In the genomic region with DNA sequence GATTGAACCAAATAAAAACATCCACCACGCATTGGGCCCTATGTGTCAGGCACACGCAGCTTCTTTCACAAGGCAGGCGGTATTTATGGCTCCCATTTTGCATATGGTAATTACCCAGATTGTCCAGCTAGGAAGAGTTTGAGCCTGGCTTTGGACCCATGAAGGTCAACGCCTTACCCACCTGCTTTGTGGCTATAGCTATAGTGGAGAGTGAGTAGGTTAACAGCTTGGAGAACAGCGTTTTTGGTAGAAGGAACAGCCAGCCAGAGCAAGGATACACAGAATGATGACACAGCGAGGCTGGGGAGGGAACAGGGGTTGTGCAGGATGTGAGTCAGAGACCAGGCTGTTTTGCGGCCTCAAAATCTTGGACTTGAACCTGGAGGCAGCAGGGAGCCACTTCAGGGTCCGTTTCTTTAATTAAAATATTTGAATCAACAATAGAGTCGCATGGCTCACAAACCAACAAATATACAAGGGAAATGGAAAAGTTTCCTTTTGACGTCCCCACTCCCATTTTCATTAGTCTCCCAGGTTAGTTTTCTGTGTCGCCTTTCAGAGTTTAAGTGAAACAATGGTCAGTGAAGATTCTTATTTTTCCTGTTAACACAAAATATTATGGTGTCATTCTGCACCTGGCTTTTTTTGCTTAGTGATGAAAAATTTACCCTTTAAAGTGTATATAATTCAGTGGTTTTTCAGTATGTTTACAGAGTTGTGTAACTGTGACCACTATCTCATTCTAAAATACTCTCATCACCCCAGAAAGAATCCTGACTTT, we compare ENCODE assay signal across 10 cellular contexts.
DNase-seq lines count a peak whose midpoint lies in the region; TF ChIP-seq lines count a peak whose summit lies in the region.
"Had no signal": no experiment of that assay in that cellular context is flagged by ENCODE, and none has a peak within 500 bp of the region (broad histone marks: within the 10 kb centered on the region; RNA-seq: fewer than 3 reads in every experiment).

No MANE protein-coding gene starts in this region.

- H3K9me3 Mint-ChIP-seq in immature natural killer cell = no peaks in the 10 kb centered on the region
- H3K9me3 Mint-ChIP-seq: activated CD4-positive, alpha-beta memory T cell treated with anti-CD3 and anti-CD28 coated beads, Interleukin-2, amount 10 ng/mL, durations not matched to agents 7 days and 5 days; CD8-positive, alpha-beta memory T cell had no signal

- no peak overlapping the region for H3K4me3 Mint-ChIP-seq in immature natural killer cell
- H3K4me3 Mint-ChIP-seq: activated CD4-positive, alpha-beta memory T cell treated with anti-CD3 and anti-CD28 coated beads, Interleukin-2, amount 10 ng/mL, durations not matched to agents 7 days and 5 days; CD8-positive, alpha-beta memory T cell had no signal

- DNase-seq in AG08396 (ENCODE audit: low spot score) = peak; percentile 87
- peak; percentile 37 for DNase-seq in SW480 (ENCODE audit: low spot score)
- peak; percentile 51 for DNase-seq in glomerular endothelial cell (ENCODE audit: extremely low read depth, low read depth, low spot score)
- no peak for DNase-seq in occipital lobe (lab: John Stamatoyannopoulos, UW)
- no peak for DNase-seq in HAP-1 (ENCODE audit: low spot score in 2 of 2)
- no peak for DNase-seq in immature natural killer cell
- no peak for DNase-seq in NCI-H187 treated with DMSO at 0.1 percent for 48 hours (lab: John Stamatoyannopoulos, UW)
- DNase-seq: activated CD4-positive, alpha-beta memory T cell treated with anti-CD3 and anti-CD28 coated beads, Interleukin-2, amount 10 ng/mL, durations not matched to agents 7 days and 5 days; CD8-positive, alpha-beta memory T cell had no signal

- peaks cover 0 to 6% (median 3%) of the 10 kb centered on the region in 3 donors for H3K36me3 Mint-ChIP-seq in immature natural killer cell

- H3K27ac Mint-ChIP-seq in immature natural killer cell = no peak overlapping the region
- H3K27ac Mint-ChIP-seq: activated CD4-positive, alpha-beta memory T cell treated with anti-CD3 and anti-CD28 coated beads, Interleukin-2, amount 10 ng/mL, durations not matched to agents 7 days and 5 days had no signal

- no peaks in the 10 kb centered on the region for H3K9me3 ChIP-seq in HAP-1

- in situ Hi-C loops in HAP-1 (cut with MboI; ENCODE audit: low sequenced_read_pairs) = no loop called here

- TF ChIP-seq RAD21 in Ishikawa (IDR thresholded peaks at IDR 0.05; ENCODE audit: low read depth) = no peak

- H3K4me1 Mint-ChIP-seq in immature natural killer cell = no peaks in the 10 kb centered on the region
- H3K4me1 Mint-ChIP-seq: CD8-positive, alpha-beta memory T cell had no signal

- peak; percentile 90 for TF ChIP-seq EP300 in Ishikawa (IDR thresholded peaks at IDR 0.05; ENCODE audit: borderline replicate concordance)

- H3K27me3 Mint-ChIP-seq in immature natural killer cell (ENCODE audit: low read depth in 3 of 3) = peaks cover 0 to 1% (median 1%) of the 10 kb centered on the region in 3 donors
- H3K27me3 Mint-ChIP-seq: activated CD4-positive, alpha-beta memory T cell treated with anti-CD3 and anti-CD28 coated beads, Interleukin-2, amount 10 ng/mL, durations not matched to agents 7 days and 5 days; CD8-positive, alpha-beta memory T cell had no signal

- H3K4me3 ChIP-seq in HAP-1 = no peak overlapping the region

- no peaks in the 10 kb centered on the region for H3K4me1 ChIP-seq in HAP-1

- no peaks in the 10 kb centered on the region for H3K36me3 ChIP-seq in HAP-1 (replicated peaks)

- no peaks in the 10 kb centered on the region for H3K27me3 ChIP-seq in HAP-1 (ENCODE audit: low read depth)

TF ChIP-seq in Ishikawa, 13 proteins besides CTCF, POLR2A, EP300 and RAD21:
- TF ChIP-seq, protein P1, sequence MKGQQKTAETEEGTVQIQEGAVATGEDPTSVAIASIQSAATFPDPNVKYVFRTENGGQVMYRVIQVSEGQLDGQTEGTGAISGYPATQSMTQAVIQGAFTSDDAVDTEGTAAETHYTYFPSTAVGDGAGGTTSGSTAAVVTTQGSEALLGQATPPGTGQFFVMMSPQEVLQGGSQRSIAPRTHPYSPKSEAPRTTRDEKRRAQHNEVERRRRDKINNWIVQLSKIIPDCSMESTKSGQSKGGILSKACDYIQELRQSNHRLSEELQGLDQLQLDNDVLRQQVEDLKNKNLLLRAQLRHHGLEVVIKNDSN (IDR thresholded peaks at IDR 0.05) = no peak
- TF ChIP-seq EGR1 (IDR thresholded peaks at IDR 0.05) = no peak
- TF ChIP-seq, protein P2, sequence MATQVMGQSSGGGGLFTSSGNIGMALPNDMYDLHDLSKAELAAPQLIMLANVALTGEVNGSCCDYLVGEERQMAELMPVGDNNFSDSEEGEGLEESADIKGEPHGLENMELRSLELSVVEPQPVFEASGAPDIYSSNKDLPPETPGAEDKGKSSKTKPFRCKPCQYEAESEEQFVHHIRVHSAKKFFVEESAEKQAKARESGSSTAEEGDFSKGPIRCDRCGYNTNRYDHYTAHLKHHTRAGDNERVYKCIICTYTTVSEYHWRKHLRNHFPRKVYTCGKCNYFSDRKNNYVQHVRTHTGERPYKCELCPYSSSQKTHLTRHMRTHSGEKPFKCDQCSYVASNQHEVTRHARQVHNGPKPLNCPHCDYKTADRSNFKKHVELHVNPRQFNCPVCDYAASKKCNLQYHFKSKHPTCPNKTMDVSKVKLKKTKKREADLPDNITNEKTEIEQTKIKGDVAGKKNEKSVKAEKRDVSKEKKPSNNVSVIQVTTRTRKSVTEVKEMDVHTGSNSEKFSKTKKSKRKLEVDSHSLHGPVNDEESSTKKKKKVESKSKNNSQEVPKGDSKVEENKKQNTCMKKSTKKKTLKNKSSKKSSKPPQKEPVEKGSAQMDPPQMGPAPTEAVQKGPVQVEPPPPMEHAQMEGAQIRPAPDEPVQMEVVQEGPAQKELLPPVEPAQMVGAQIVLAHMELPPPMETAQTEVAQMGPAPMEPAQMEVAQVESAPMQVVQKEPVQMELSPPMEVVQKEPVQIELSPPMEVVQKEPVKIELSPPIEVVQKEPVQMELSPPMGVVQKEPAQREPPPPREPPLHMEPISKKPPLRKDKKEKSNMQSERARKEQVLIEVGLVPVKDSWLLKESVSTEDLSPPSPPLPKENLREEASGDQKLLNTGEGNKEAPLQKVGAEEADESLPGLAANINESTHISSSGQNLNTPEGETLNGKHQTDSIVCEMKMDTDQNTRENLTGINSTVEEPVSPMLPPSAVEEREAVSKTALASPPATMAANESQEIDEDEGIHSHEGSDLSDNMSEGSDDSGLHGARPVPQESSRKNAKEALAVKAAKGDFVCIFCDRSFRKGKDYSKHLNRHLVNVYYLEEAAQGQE (IDR thresholded peaks at IDR 0.05; ENCODE audit: low read depth) = no peak
- TF ChIP-seq, protein P3, sequence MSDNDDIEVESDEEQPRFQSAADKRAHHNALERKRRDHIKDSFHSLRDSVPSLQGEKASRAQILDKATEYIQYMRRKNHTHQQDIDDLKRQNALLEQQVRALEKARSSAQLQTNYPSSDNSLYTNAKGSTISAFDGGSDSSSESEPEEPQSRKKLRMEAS (IDR thresholded peaks at IDR 0.05) = peak; percentile 47
- no peak for TF ChIP-seq TAF1 (IDR thresholded peaks at IDR 0.05; ENCODE audit: low read depth)
- TF ChIP-seq ZBTB7A (IDR thresholded peaks at IDR 0.05; ENCODE audit: low read depth) = no peak
- peak; percentile 89 for TF ChIP-seq TCF12 (IDR thresholded peaks at IDR 0.05; ENCODE audit: low read depth)
- peak; percentile 89 for TF ChIP-seq NFIC (IDR thresholded peaks at IDR 0.05)
- TF ChIP-seq CEBPB (IDR thresholded peaks at IDR 0.05) = no peak; the same call in 1 of the 2 replicates
- no peak for TF ChIP-seq YY1 (IDR thresholded peaks at IDR 0.05; ENCODE audit: low read depth)
- TF ChIP-seq FOXM1 (IDR thresholded peaks at IDR 0.05; ENCODE audit: borderline replicate concordance, low read depth) = peak; percentile 83
- 0 out of 2 replicates have a peak, but pooled peaks have one; percentile 45 for TF ChIP-seq TEAD4 (IDR thresholded peaks at IDR 0.05)

Comparison
In these comparisons a context has a peak if more than half of its experiments do, and no peak if none do; other contexts are left out.
1. DNase-seq: peak in AG08396 (single experiment), SW480 (single experiment) and glomerular endothelial cell (single experiment); none in occipital lobe (single experiment), HAP-1 (0 of 2), immature natural killer cell (0 of 3) and NCI-H187 treated with DMSO at 0.1 percent for 48 hours (single experiment).